ENCODE assay signal across 13 cellular contexts in genomic region chr7:12684186-12684585, GRCh38. TPM values are rescaled to one million over a fixed set of nuclear protein-coding genes. Genes with fewer than 3 reads are reported as not detected.
A peak's percentile ranks its signal among the peaks of the same experiment; 100 is the strongest.
DNase-seq lines count a peak whose midpoint lies in the region; ATAC-seq and TF ChIP-seq lines count a peak whose summit lies in the region.
"Had no signal": no experiment of that assay in that cellular context is flagged by ENCODE, and none has a peak within 500 bp of the region (broad histone marks: within the 10 kb centered on the region; RNA-seq: fewer than 3 reads in every experiment).

No MANE protein-coding gene starts in this region.

- H3K9me3 Mint-ChIP-seq in central memory CD8-positive, alpha-beta T cell: no peaks in the 10 kb centered on the region
- H3K9me3 Mint-ChIP-seq in naive thymus-derived CD4-positive, alpha-beta T cell: no peaks in the 10 kb centered on the region
- H3K9me3 Mint-ChIP-seq in HFFc6: no peaks in the 10 kb centered on the region
- H3K9me3 Mint-ChIP-seq: H9 had no signal

- H3K27me3 ChIP-seq in SK-N-SH (ENCODE audit: insufficient read depth): no peaks in the 10 kb centered on the region
- H3K27me3 ChIP-seq in naive thymus-derived CD4-positive, alpha-beta T cell (ENCODE audit: control insufficient read depth in 2 of 2, insufficient read depth in 2 of 2, low read length in 2 of 2): no peaks in the 10 kb centered on the region
- H3K27me3 ChIP-seq: BLaER1 treated with 17β-estradiol and CSF1 and Interleukin-3, amounts not matched to agents 10 nM and 100 nM had no signal

- H3K27me3 Mint-ChIP-seq in central memory CD8-positive, alpha-beta T cell: no peaks in the 10 kb centered on the region
- H3K27me3 Mint-ChIP-seq in naive thymus-derived CD4-positive, alpha-beta T cell: no peaks in the 10 kb centered on the region
- H3K27me3 Mint-ChIP-seq in HFFc6 (ENCODE audit: insufficient read depth): no peaks in the 10 kb centered on the region

- no peaks in the 10 kb centered on the region for H3K9me3 ChIP-seq in SK-N-SH
- no peaks in the 10 kb centered on the region for H3K9me3 ChIP-seq in naive thymus-derived CD4-positive, alpha-beta T cell (ENCODE audit: control insufficient read depth in 2 of 3, low read length in 3 of 3)

- POLR2A ChIA-PET in SK-N-SH (lab: Yijun Ruan, JAX): no interaction called here
- POLR2A ChIA-PET in naive thymus-derived CD4-positive, alpha-beta T cell (lab: Charles Lee): no interaction called here

- H3F3A ChIP-seq in SK-N-SH (replicated peaks; ENCODE audit: insufficient read depth): no peaks in the 10 kb centered on the region

- H2AFZ ChIP-seq in SK-N-SH (ENCODE audit: low read depth): peak overlapping the region; percentile 27; the same call in 1 of the 2 replicates

- no peak overlapping the region for H3K27ac ChIP-seq in SK-N-SH (ENCODE audit: low read depth in 2 of 2, low read length in 1 of 2)
- peak overlapping the region; percentile 47 for H3K27ac ChIP-seq in naive thymus-derived CD4-positive, alpha-beta T cell (ENCODE audit: low read depth, low read length)
- H3K27ac ChIP-seq: 22Rv1; BLaER1 treated with 17β-estradiol and CSF1 and Interleukin-3, amounts not matched to agents 10 nM and 100 nM had no signal

- no peak for ATAC-seq in SK-N-SH treated with all-trans-retinoic acid at 6 μM for 48 hours
- no peak for ATAC-seq in central memory CD8-positive, alpha-beta T cell (replicated peaks; ENCODE audit: extremely low read depth, poor library complexity, severe bottlenecking)
- ATAC-seq in naive thymus-derived CD4-positive, alpha-beta T cell: no peak
- ATAC-seq in GM21367 (IDR thresholded peaks at IDR 0.05; ENCODE audit: unreplicated experiment): no peak
- ATAC-seq in HG03521 (IDR thresholded peaks at IDR 0.05; ENCODE audit: unreplicated experiment): no peak

- peaks cover 17% of the 10 kb centered on the region for H3K79me2 ChIP-seq in SK-N-SH (ENCODE audit: insufficient read depth)

- CTCF ChIA-PET in SK-N-SH (lab: Yijun Ruan, JAX): interaction anchor here (0.6 to 4.3 kb wide), 8 partner anchors 9 to 669 kb away, joined by 3 to 33 read pairs (median 3); no protein-coding TSS in a partner anchor
- CTCF ChIA-PET in naive thymus-derived CD4-positive, alpha-beta T cell (lab: Charles Lee): interaction anchor here (0.5 to 1.5 kb wide), 4 partner anchors 45 to 584 kb away, joined by 3 to 4 read pairs (median 3); no protein-coding TSS in a partner anchor

- TF ChIP-seq RAD21 in SK-N-SH (IDR thresholded peaks at IDR 0.05; ENCODE audit: low read length): no peak

- peak overlapping the region; percentile 48 for H3K27ac Mint-ChIP-seq in central memory CD8-positive, alpha-beta T cell (ENCODE audit: low read depth)
- peak overlapping the region in 6 of 9 donors; percentile 25 to 98 (median 72) for H3K27ac Mint-ChIP-seq in naive thymus-derived CD4-positive, alpha-beta T cell
- H3K27ac Mint-ChIP-seq in HFFc6: no peak overlapping the region

- H3K9me2 ChIP-seq in SK-N-SH: no peaks in the 10 kb centered on the region

- H3K9ac ChIP-seq in SK-N-SH: no peak overlapping the region
- H3K9ac ChIP-seq: BLaER1 treated with 17β-estradiol and CSF1 and Interleukin-3, amounts not matched to agents 10 nM and 100 nM had no signal

- intact Hi-C loops in naive thymus-derived CD4-positive, alpha-beta T cell (cut with micrococcal nuclease): loop anchor here (2.0 to 10.0 kb wide), 3 partner anchors 433 to 1773 kb away; a partner anchor contains a TSS

- WGBS in SK-N-SH (ENCODE audit: low lambda C conversion rate): 36% methylated on average over 1 of the region's 1 CpG

- peaks cover 0 to 10% of the 10 kb centered on the region in 2 experiments; a peak in 3 of 4 replicates for H3K4me1 ChIP-seq in SK-N-SH (ENCODE audit: control insufficient read depth in 1 of 2, insufficient read depth in 2 of 2, low read depth in 1 of 2, low read length in 1 of 2)
- peaks cover 5 to 14% of the 10 kb centered on the region in 2 donors for H3K4me1 ChIP-seq in naive thymus-derived CD4-positive, alpha-beta T cell (ENCODE audit: control insufficient read depth in 2 of 2, insufficient read depth in 2 of 2, low read length in 2 of 2)

- peaks cover 22% of the 10 kb centered on the region for H3K36me3 Mint-ChIP-seq in central memory CD8-positive, alpha-beta T cell (ENCODE audit: insufficient read depth)
- peaks cover 0 to 6% (median 0%) of the 10 kb centered on the region in 5 donors for H3K36me3 Mint-ChIP-seq in naive thymus-derived CD4-positive, alpha-beta T cell
- H3K36me3 Mint-ChIP-seq in HFFc6 (ENCODE audit: low read depth): peaks cover 14% of the 10 kb centered on the region

- H3K4me3 Mint-ChIP-seq in central memory CD8-positive, alpha-beta T cell: no peak overlapping the region
- no peak overlapping the region for H3K4me3 Mint-ChIP-seq in naive thymus-derived CD4-positive, alpha-beta T cell
- H3K4me3 Mint-ChIP-seq in HFFc6: no peak overlapping the region
- H3K4me3 Mint-ChIP-seq: H9 had no signal

- no peak overlapping the region for H3K4me2 ChIP-seq in SK-N-SH
- H3K4me2 ChIP-seq: BLaER1 treated with 17β-estradiol and CSF1 and Interleukin-3, amounts not matched to agents 10 nM and 100 nM had no signal

- DNase-seq in SK-N-SH (no peak), putamen (ENCODE audit: low spot score) (no peak), HFFc6 (no peak)
- no peak for DNase-seq in central memory CD8-positive, alpha-beta T cell (ENCODE audit: low spot score in 2 of 2)
- no peak for DNase-seq in naive thymus-derived CD4-positive, alpha-beta T cell
- DNase-seq: H9, NCI-H1930, NCI-H510A had no signal

- TF ChIP-seq EP300 in SK-N-SH (IDR thresholded peaks at IDR 0.05; ENCODE audit: borderline replicate concordance in 1 of 2, low read depth in 1 of 2, low read length in 1 of 2): no peak

- peaks cover 0 to under 1% of the 10 kb centered on the region in 2 experiments for H3K36me3 ChIP-seq in SK-N-SH (replicated peaks in 1 of 2; ENCODE audit: control insufficient read depth in 1 of 2, insufficient read depth in 2 of 2, low read length in 1 of 2)
- H3K36me3 ChIP-seq in naive thymus-derived CD4-positive, alpha-beta T cell (ENCODE audit: control insufficient read depth in 2 of 3, insufficient read depth in 3 of 3, low read length in 3 of 3): peaks cover 0 to 6% (median 0%) of the 10 kb centered on the region in 3 experiments
- H3K36me3 ChIP-seq: BLaER1 treated with 17β-estradiol and CSF1 and Interleukin-3, amounts not matched to agents 10 nM and 100 nM had no signal

- TF ChIP-seq CTCF in SK-N-SH (IDR thresholded peaks at IDR 0.05) (no peak), HFFc6 (IDR thresholded peaks at IDR 0.05) (no peak)

- no peak overlapping the region for H3K4me3 ChIP-seq in SK-N-SH (ENCODE audit: low read depth in 2 of 2, low read length in 1 of 2)
- no peak overlapping the region for H3K4me3 ChIP-seq in naive thymus-derived CD4-positive, alpha-beta T cell (ENCODE audit: low read length)
- H3K4me3 ChIP-seq: BLaER1 treated with 17β-estradiol and CSF1 and Interleukin-3, amounts not matched to agents 10 nM and 100 nM had no signal

- peaks cover 19% of the 10 kb centered on the region for H3K4me1 Mint-ChIP-seq in central memory CD8-positive, alpha-beta T cell
- H3K4me1 Mint-ChIP-seq in naive thymus-derived CD4-positive, alpha-beta T cell: peaks cover 7 to 26% (median 21%) of the 10 kb centered on the region in 7 donors
- peaks cover 29% of the 10 kb centered on the region for H3K4me1 Mint-ChIP-seq in HFFc6 (ENCODE audit: low read depth)

- no peaks in the 10 kb centered on the region for H4K20me1 ChIP-seq in SK-N-SH (ENCODE audit: insufficient read depth)
- H4K20me1 ChIP-seq: BLaER1 treated with 17β-estradiol and CSF1 and Interleukin-3, amounts not matched to agents 10 nM and 100 nM had no signal

TF ChIP-seq in SK-N-SH, 30 proteins besides CTCF, POLR2A, EP300 and RAD21 (continues in another document):
- TF ChIP-seq USF1 (IDR thresholded peaks at IDR 0.05; ENCODE audit: borderline replicate concordance, low read depth) (no peak), MXI1 (IDR thresholded peaks at IDR 0.05; ENCODE audit: low read depth, low read length) (no peak)

TF ChIP-seq in SK-N-SH treated with all-trans-retinoic acid at 6 μM for 48 hours, 23 proteins besides CTCF, POLR2A, EP300 and RAD21 (continues in another document):
- TF ChIP-seq ZNF70 (CRISPR knock-in tag; IDR thresholded peaks at IDR 0.05) (no peak), ZNF8 (CRISPR knock-in tag; IDR thresholded peaks at IDR 0.05) (no peak), ZNF565 (CRISPR knock-in tag; conservative IDR thresholded peaks at IDR 0.05; ENCODE audit: low read depth) (no peak), CSDC2 (CRISPR knock-in tag; IDR thresholded peaks at IDR 0.05) (no peak), ARNTL (CRISPR knock-in tag; IDR thresholded peaks at IDR 0.05; ENCODE audit: borderline replicate concordance, low read depth) (no peak), SNAI2 (CRISPR knock-in tag; IDR thresholded peaks at IDR 0.05) (no peak), BACH2 (CRISPR knock-in tag; IDR thresholded peaks at IDR 0.05; ENCODE audit: borderline replicate concordance) (no peak)
- TF ChIP-seq, protein P1, sequence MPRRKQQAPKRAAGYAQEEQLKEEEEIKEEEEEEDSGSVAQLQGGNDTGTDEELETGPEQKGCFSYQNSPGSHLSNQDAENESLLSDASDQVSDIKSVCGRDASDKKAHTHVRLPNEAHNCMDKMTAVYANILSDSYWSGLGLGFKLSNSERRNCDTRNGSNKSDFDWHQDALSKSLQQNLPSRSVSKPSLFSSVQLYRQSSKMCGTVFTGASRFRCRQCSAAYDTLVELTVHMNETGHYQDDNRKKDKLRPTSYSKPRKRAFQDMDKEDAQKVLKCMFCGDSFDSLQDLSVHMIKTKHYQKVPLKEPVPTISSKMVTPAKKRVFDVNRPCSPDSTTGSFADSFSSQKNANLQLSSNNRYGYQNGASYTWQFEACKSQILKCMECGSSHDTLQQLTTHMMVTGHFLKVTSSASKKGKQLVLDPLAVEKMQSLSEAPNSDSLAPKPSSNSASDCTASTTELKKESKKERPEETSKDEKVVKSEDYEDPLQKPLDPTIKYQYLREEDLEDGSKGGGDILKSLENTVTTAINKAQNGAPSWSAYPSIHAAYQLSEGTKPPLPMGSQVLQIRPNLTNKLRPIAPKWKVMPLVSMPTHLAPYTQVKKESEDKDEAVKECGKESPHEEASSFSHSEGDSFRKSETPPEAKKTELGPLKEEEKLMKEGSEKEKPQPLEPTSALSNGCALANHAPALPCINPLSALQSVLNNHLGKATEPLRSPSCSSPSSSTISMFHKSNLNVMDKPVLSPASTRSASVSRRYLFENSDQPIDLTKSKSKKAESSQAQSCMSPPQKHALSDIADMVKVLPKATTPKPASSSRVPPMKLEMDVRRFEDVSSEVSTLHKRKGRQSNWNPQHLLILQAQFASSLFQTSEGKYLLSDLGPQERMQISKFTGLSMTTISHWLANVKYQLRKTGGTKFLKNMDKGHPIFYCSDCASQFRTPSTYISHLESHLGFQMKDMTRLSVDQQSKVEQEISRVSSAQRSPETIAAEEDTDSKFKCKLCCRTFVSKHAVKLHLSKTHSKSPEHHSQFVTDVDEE (CRISPR knock-in tag; IDR thresholded peaks at IDR 0.05): no peak

RNA-seq across cellular contexts. Expression of gene ARL4A, which starts 3.2 kb away (rescaled TPM):
- 5.5 and 6.5 TPM in 2 replicates for polyA plus RNA-seq in SK-N-SH (2012; rRNA removed)
- polyA plus RNA-seq in SK-N-SH (2012; cell fraction: cytosol; rRNA removed): 8.7 and 12.4 TPM in 2 replicates
- polyA plus RNA-seq in SK-N-SH (2012; cell fraction: nucleus; rRNA removed): 3.1 and 3.3 TPM in 2 replicates
- total RNA-seq in naive thymus-derived CD4-positive, alpha-beta T cell: 10 to 100 TPM in 3 of 5 experiments, 1 to 10 TPM in 2; 5.5 to 97.4 (median 11.6) TPM
- polyA plus RNA-seq in naive thymus-derived CD4-positive, alpha-beta T cell: 10 to 100 TPM; 18.9 to 22.7 TPM
- 10 to 100 TPM; 12.5 to 15.5 (median 14.7) TPM for total RNA-seq in HFFc6 (2021; fragmentation: NEBNext Ultra II Directional; extraction: Animal tissue kit (Norgen Biotek cat#: 25700))
